In the genomic region with DNA sequence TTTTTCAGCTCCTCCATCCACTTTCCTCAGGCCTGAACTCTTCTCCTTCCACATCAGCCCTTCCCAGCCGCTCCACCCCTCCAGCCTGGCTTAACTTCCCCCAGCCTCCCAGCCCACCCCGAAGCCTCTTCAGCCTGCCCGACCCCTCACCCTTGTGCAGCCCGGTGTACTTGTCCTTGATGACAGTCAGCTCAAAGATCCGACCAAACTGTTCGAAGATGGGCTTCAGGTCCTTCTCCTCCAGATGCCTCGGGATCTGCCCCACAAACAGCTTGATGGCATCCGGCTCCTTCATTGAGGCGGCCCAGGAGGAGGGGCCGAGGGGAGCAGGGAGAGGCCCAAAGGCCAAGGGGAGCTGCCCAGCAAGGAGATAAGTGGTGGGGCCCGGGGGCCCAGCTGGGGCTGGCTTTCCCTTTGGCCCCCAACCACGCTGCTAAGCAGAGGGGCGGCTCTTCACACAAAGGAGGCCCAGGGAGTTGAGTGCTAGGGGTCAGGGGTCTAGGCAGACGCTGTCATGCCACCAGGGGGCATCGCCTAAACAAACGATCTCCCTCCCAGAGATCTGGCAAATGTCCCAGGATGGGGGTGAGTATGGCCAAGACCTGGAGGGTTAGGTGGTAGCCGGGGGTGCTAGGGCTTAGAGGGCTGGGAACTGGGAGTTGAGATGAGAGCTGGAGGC, we compare ENCODE assay signal across 12 cellular contexts. TPM values are rescaled to one million over a fixed set of nuclear protein-coding genes. Genes with fewer than 3 reads are reported as not detected.
DNase-seq lines count a peak whose midpoint lies in the region; ATAC-seq and TF ChIP-seq lines count a peak whose summit lies in the region.
"Had no signal": no experiment of that assay in that cellular context is flagged by ENCODE, and none has a peak within 500 bp of the region (broad histone marks: within the 10 kb centered on the region; RNA-seq: fewer than 3 reads in every experiment).

No MANE protein-coding gene starts in this region.

- ATAC-seq in GM19455 (IDR thresholded peaks at IDR 0.05; ENCODE audit: unreplicated experiment): no peak
- ATAC-seq in HG02610 (IDR thresholded peaks at IDR 0.05; ENCODE audit: unreplicated experiment): no peak

- no peaks in the 10 kb centered on the region for H3K9me3 Mint-ChIP-seq in Calu3 (ENCODE audit: low read depth, unreplicated experiment)
- H3K9me3 Mint-ChIP-seq: CD8-positive, alpha-beta T cell had no signal

- intact Hi-C loops in Calu3 (cut with micrococcal nuclease; ENCODE audit: unreplicated experiment): no loop called here

- H3K4me3 Mint-ChIP-seq in Calu3 (ENCODE audit: low read depth, unreplicated experiment): no peak overlapping the region
- H3K4me3 Mint-ChIP-seq: CD8-positive, alpha-beta T cell had no signal

- no peaks in the 10 kb centered on the region for H3K36me3 Mint-ChIP-seq in Calu3 (ENCODE audit: insufficient read depth, unreplicated experiment)
- H3K36me3 Mint-ChIP-seq: CD8-positive, alpha-beta T cell had no signal

- H3K4me1 ChIP-seq in iPS DF 6.9 (ENCODE audit: control insufficient read depth, insufficient read depth, low read length): 0 out of 2 replicates have a peak, but pooled peaks cover 2% of the 10 kb centered on the region

- H3K36me3 ChIP-seq in iPS DF 6.9 (ENCODE audit: control insufficient read depth, insufficient read depth, low read length): no peaks in the 10 kb centered on the region
- H3K36me3 ChIP-seq: Peyer's patch had no signal

- peaks cover 37% of the 10 kb centered on the region for H3K4me1 Mint-ChIP-seq in Calu3 (ENCODE audit: low read depth, unreplicated experiment)

- H3K9me3 ChIP-seq in iPS DF 6.9 (ENCODE audit: control insufficient read depth, insufficient read depth, low read length): no peaks in the 10 kb centered on the region
- H3K9me3 ChIP-seq: Peyer's patch had no signal

- CTCF ChIA-PET in Calu3 (lab: Charles Lee): no interaction called here

- no peak overlapping the region for H3K27ac Mint-ChIP-seq in Calu3 (ENCODE audit: unreplicated experiment)

- H3K27me3 Mint-ChIP-seq in Calu3 (ENCODE audit: unreplicated experiment): peaks cover 67% of the 10 kb centered on the region

- peak overlapping the region; percentile 30; the same call in 1 of the 2 replicates for H3K4me3 ChIP-seq in iPS DF 6.9 (ENCODE audit: low read length)
- H3K4me3 ChIP-seq: Peyer's patch had no signal

- H3K27me3 ChIP-seq in iPS DF 6.9 (ENCODE audit: control insufficient read depth, insufficient read depth, low read length): peaks cover 4% of the 10 kb centered on the region; the same call in 1 of the 2 replicates

- no TSS peak for BruUV-seq in Calu3 (replicated peaks; lab: Mats Ljungman, UMichigan)

- H3K27ac ChIP-seq in iPS DF 6.9 (ENCODE audit: low read length): no peak overlapping the region
- H3K27ac ChIP-seq: Peyer's patch had no signal

- peak; percentile 79 for DNase-seq in COLO668 (lab: John Stamatoyannopoulos, UW; ENCODE audit: unreplicated experiment)
- DNase-seq in HuH-7 (ENCODE audit: low spot score): peak; percentile 48
- peak; percentile 78 for DNase-seq in NCI-H82 treated with DMSO at 0.1 percent for 48 hours (lab: John Stamatoyannopoulos, UW; ENCODE audit: unreplicated experiment)
- no peak for DNase-seq in iPS DF 6.9 (ENCODE audit: low read depth, low spot score)
- no peak for DNase-seq in Calu3
- DNase-seq in activated effector memory CD4-positive, alpha-beta T cell treated with Interleukin-2 at 50 U/mL for 16 hours: no peak
- DNase-seq: CD8-positive, alpha-beta T cell; Peyer's patch had no signal

- WGBS in iPS DF 6.9 (ENCODE audit: insufficient coverage, insufficient read length): no CpG with 5 or more reads among the region's 17 CpGs

- TF ChIP-seq CTCF in Calu3 (IDR thresholded peaks at IDR 0.05; ENCODE audit: unreplicated experiment): no peak

RNA-seq across cellular contexts. Expression of a gene that starts 0.7 kb away (rescaled TPM):
- total RNA-seq in Calu3 (2022): not detected in 2 replicates
- total RNA-seq: bronchial epithelial cell; CD8-positive, alpha-beta T cell; pulmonary artery endothelial cell had no signal

RNA-seq across cellular contexts. Expression of a gene that starts 5.5 kb away (rescaled TPM):
- total RNA-seq in Calu3 (2022): not detected in 2 replicates
- total RNA-seq: bronchial epithelial cell; CD8-positive, alpha-beta T cell; Peyer's patch; pulmonary artery endothelial cell had no signal

RNA-seq across cellular contexts. Expression of a gene that starts 47.4 kb away (rescaled TPM):
- 106 and 118 TPM in 2 replicates for total RNA-seq in Calu3 (2022)

Comparison
In these comparisons a context has a peak if more than half of its experiments do, and no peak if none do; other contexts are left out.
1. DNase-seq: peak in COLO668 (single experiment), HuH-7 (single experiment) and NCI-H82 treated with DMSO at 0.1 percent for 48 hours (single experiment); none in iPS DF 6.9 (single experiment), Calu3 (single experiment) and activated effector memory CD4-positive, alpha-beta T cell treated with Interleukin-2 at 50 U/mL for 16 hours (single experiment).